In the genomic region with DNA sequence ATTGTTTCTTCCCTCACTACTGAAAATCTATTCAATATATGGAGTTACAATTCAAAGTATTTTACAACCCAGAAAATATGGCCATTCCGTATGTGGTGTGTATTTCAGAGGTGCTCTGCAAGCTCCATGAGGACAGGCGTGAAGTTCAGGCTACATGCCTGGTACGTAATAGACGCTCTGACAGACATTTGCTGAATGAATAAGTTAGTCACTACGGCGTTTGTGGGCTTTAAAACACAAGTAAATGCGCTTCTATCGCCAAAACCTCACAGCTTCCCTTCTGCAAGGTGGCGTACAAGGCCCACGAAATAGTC, we compare ENCODE assay signal across 8 cellular contexts. TPM values are rescaled to one million over a fixed set of nuclear protein-coding genes. Genes with fewer than 3 reads are reported as not detected.
A peak's percentile ranks its signal among the peaks of the same experiment; 100 is the strongest.
DNase-seq lines count a peak whose midpoint lies in the region; ATAC-seq and TF ChIP-seq lines count a peak whose summit lies in the region.

No MANE protein-coding gene starts in this region.

- H3K27ac Mint-ChIP-seq in CD4-positive, alpha-beta T cell, result peak overlapping the region; percentile 96
- no peak overlapping the region for H3K27ac Mint-ChIP-seq in endothelial cell (ENCODE audit: unreplicated experiment)

- H3K36me3 ChIP-seq in OCI-LY7 (ENCODE audit: insufficient read depth, low read length) (peaks cover 16% of the 10 kb centered on the region), osteoblast (ENCODE audit: insufficient read depth, low read length) (peaks cover 17% of the 10 kb centered on the region)

- H3K4me3 ChIP-seq in OCI-LY7 (ENCODE audit: low read depth, low read length, poor library complexity, severe bottlenecking) (peak overlapping the region; percentile 96), osteoblast (ENCODE audit: insufficient read depth, low read length) (peak overlapping the region; percentile 80)

- peaks cover 43% of the 10 kb centered on the region for H3K4me1 Mint-ChIP-seq in CD4-positive, alpha-beta T cell (ENCODE audit: low read depth)
- H3K4me1 Mint-ChIP-seq in endothelial cell (ENCODE audit: unreplicated experiment), result peaks cover 9% of the 10 kb centered on the region

- H3K27me3 Mint-ChIP-seq in CD4-positive, alpha-beta T cell, result no peaks in the 10 kb centered on the region
- H3K27me3 Mint-ChIP-seq in endothelial cell (ENCODE audit: unreplicated experiment), result peaks cover 6% of the 10 kb centered on the region

- CTCF ChIA-PET in CD4-positive, alpha-beta T cell (lab: Charles Lee), result interaction anchor here (0.8 to 4.1 kb wide), 13 partner anchors 8 to 523 kb away, joined by 3 to 21 read pairs (median 4); partner anchors contain the start of gene SSR3
- CTCF ChIA-PET in OCI-LY7 (lab: Charles Lee; ENCODE audit: unreplicated experiment), result interaction anchor here (0.9 kb wide), 2 partner anchors 118 to 458 kb away, joined by 4 to 7 read pairs; partner anchors contain the start of gene SSR3

- H3K9me3 Mint-ChIP-seq in CD4-positive, alpha-beta T cell, result no peaks in the 10 kb centered on the region
- no peaks in the 10 kb centered on the region for H3K9me3 Mint-ChIP-seq in endothelial cell (ENCODE audit: unreplicated experiment)

- peaks cover 30% of the 10 kb centered on the region for H4K20me1 ChIP-seq in OCI-LY7 (ENCODE audit: insufficient read depth, low read length)
- peaks cover 33% of the 10 kb centered on the region for H4K20me1 ChIP-seq in osteoblast (ENCODE audit: insufficient read depth, low read length)

- POLR2A ChIA-PET in CD4-positive, alpha-beta T cell (lab: Charles Lee), result interaction anchor here (0.6 to 7.1 kb wide), 23 partner anchors 9 to 501 kb away, joined by 3 to 91 read pairs (median 4); partner anchors contain the start of genes CCNL1 and SSR3
- POLR2A ChIA-PET in OCI-LY7 (lab: Charles Lee), result interaction anchor here (0.6 to 2.7 kb wide), 17 partner anchors 8 to 525 kb away, joined by 3 to 16 read pairs (median 4); partner anchors contain the start of gene SSR3

- H3K4me1 ChIP-seq in OCI-LY7 (ENCODE audit: insufficient read depth, low read length, poor library complexity, severe bottlenecking) (peaks cover 36% of the 10 kb centered on the region), osteoblast (ENCODE audit: insufficient read depth, low read length) (peaks cover 23% of the 10 kb centered on the region)

- no peak for TF ChIP-seq CTCF in CD4-positive, alpha-beta T cell (IDR thresholded peaks at IDR 0.05)
- TF ChIP-seq CTCF in OCI-LY7 (conservative IDR thresholded peaks at IDR 0.05; ENCODE audit: low read length) (no peak), endothelial cell (IDR thresholded peaks at IDR 0.05; ENCODE audit: unreplicated experiment) (no peak), osteoblast (IDR thresholded peaks at IDR 0.05; ENCODE audit: extremely low read depth, low read depth, low read length) (no peak)

- intact Hi-C loops in CD4-positive, alpha-beta T cell (cut with DNase I, micrococcal nuclease), result loop anchor here (1.0 to 5.0 kb wide), 11 partner anchors 71 to 816 kb away; partner anchors contain the start of gene SSR3 (in 2 of the 2)
- intact Hi-C loops in OCI-LY7 (cut with micrococcal nuclease; ENCODE audit: unreplicated experiment), result loop anchor here (1.0 to 10.0 kb wide), 9 partner anchors 118 to 819 kb away; partner anchors contain the start of genes CCNL1, SLC33A1 and SSR3

- H3K9me2 ChIP-seq in OCI-LY7 (ENCODE audit: insufficient read depth, low read length), result no peaks in the 10 kb centered on the region

- BruUV-seq in OCI-LY7 (replicated peaks; lab: Mats Ljungman, UMichigan), result TSS peak; percentile 81

- H3K36me3 Mint-ChIP-seq in CD4-positive, alpha-beta T cell (ENCODE audit: low read depth), result peaks cover 36% of the 10 kb centered on the region
- peaks cover 16% of the 10 kb centered on the region for H3K36me3 Mint-ChIP-seq in endothelial cell (ENCODE audit: low read depth, unreplicated experiment)

- no peak for ATAC-seq in CD4-positive, alpha-beta T cell (ENCODE audit: poor library complexity)
- no peak for ATAC-seq in HG02588 (IDR thresholded peaks at IDR 0.05; ENCODE audit: unreplicated experiment)

- H3K4me3 Mint-ChIP-seq in CD4-positive, alpha-beta T cell, result peak overlapping the region; percentile 93
- peak overlapping the region; percentile 89 for H3K4me3 Mint-ChIP-seq in endothelial cell (ENCODE audit: unreplicated experiment)

- no peaks in the 10 kb centered on the region for H3K9me3 ChIP-seq in CD4-positive, alpha-beta T cell (ENCODE audit: control insufficient read depth, low read length)
- no peaks in the 10 kb centered on the region for H3K9me3 ChIP-seq in OCI-LY7 (ENCODE audit: low read length)
- no peaks in the 10 kb centered on the region for H3K9me3 ChIP-seq in osteoblast (ENCODE audit: low read depth, low read length)

- peak overlapping the region; percentile 71 for H2AFZ ChIP-seq in OCI-LY7 (ENCODE audit: low read length)
- peak overlapping the region; percentile 96 for H2AFZ ChIP-seq in osteoblast (ENCODE audit: low read length)

- no peaks in the 10 kb centered on the region for H3K27me3 ChIP-seq in CD4-positive, alpha-beta T cell (ENCODE audit: control insufficient read depth, insufficient read depth, low read length)
- H3K27me3 ChIP-seq in osteoblast (ENCODE audit: insufficient read depth, low read length), result no peaks in the 10 kb centered on the region

- DNase-seq in CD4-positive, alpha-beta T cell, result no peak
- DNase-seq in OCI-LY7 (ENCODE audit: low spot score), result no peak
- no peak for DNase-seq in endothelial cell (ENCODE audit: low spot score)
- DNase-seq in osteoblast (ENCODE audit: insufficient read length, low spot score, missing footprints), result no peak
- DNase-seq in NCI-H69 (lab: John Stamatoyannopoulos, UW), result no peak
- no peak for DNase-seq in NCI-H526 (lab: John Stamatoyannopoulos, UW)
- DNase-seq in iPS-NIHi11 (ENCODE audit: low spot score), result no peak

- H3K4me2 ChIP-seq in OCI-LY7 (ENCODE audit: low read length), result peak overlapping the region; percentile 64
- H3K4me2 ChIP-seq in osteoblast (ENCODE audit: insufficient read depth, low read length), result peak overlapping the region; percentile 83

- H3K79me2 ChIP-seq in OCI-LY7 (ENCODE audit: insufficient read depth, low read depth, low read length) (peaks cover 32% of the 10 kb centered on the region), osteoblast (ENCODE audit: insufficient read depth, low read length) (peaks cover 42% of the 10 kb centered on the region)

- peak overlapping the region; percentile 93 for H3K27ac ChIP-seq in CD4-positive, alpha-beta T cell (ENCODE audit: low read depth, low read length)
- peak overlapping the region; percentile 77 for H3K27ac ChIP-seq in OCI-LY7 (ENCODE audit: low read depth, low read length, poor library complexity, severe bottlenecking)
- peak overlapping the region; percentile 90 for H3K27ac ChIP-seq in osteoblast (ENCODE audit: low read depth, low read length)

RNA-seq across cellular contexts. Expression of gene TIPARP, which starts 0.7 kb away (rescaled TPM):
- 100 to 1,000 TPM; 158 to 166 TPM for total RNA-seq in CD4-positive, alpha-beta T cell
- total RNA-seq in OCI-LY7 (2014; rRNA removed; shearing (Covaris generic)), result 9.7 and 10.0 TPM in 2 replicates
- total RNA-seq in OCI-LY7 (2022), result 13.4 and 14.8 TPM in 2 replicates
- total RNA-seq in endothelial cell (ENCODE audit: unreplicated experiment), result 8.9 TPM
- total RNA-seq in osteoblast, result 28.2 and 30.4 TPM in 2 replicates
